Comparison of ENCODE assay signal across 8 cellular contexts in the genomic region with DNA sequence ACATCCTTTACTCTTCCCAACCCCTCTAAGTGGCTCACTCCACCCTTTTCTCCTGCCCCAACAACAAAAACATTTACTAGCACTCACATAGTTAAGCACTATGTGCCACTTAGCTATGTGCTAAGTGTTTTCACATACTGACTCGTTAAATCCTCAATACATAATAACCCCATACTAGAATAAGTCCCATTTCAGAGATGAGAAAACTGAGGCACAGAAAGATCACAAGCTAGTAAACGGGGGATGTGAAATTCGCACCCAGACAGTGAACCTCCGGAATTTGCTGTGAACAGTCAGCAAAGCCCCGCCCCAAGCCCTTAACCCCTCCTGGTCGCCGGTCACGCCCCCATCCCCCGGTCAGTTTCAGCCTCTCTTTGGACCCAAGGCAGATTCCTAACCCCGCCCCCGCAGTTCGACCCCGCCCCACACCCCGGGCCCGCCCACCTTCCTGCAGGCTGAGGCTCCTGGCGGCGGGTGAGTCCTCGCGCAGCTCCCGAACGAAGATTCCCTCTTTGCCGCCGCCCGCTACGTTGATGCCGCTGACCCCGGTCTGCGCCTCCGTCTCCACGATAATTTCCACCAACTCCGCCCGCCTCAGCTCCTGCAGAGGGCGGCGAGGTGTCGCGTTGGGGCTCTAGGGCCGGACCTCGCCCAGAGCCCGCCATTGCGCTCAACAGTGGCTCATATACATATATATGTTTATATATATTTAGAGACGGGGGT.
DNase-seq lines count a peak whose midpoint lies in the region; ATAC-seq lines count a peak whose summit lies in the region.

No MANE protein-coding gene starts in this region.

- peak; percentile 14 for DNase-seq in NCI-H1436 (lab: John Stamatoyannopoulos, UW)
- no peak for DNase-seq in NCI-H1436 treated with DMSO at 0.1 percent for 48 hours (lab: John Stamatoyannopoulos, UW)
- DNase-seq in NCI-H2171 treated with DMSO at 0.1 percent for 48 hours (lab: John Stamatoyannopoulos, UW) = peak; percentile 56
- DNase-seq in activated CD4-positive, CD25-positive, alpha-beta regulatory T cell treated with anti-CD3 and anti-CD28 coated beads, Interleukin-2, amount 50 U/mL, for 16 hours (ENCODE audit: low read depth, low spot score) = peak; percentile 47
- DNase-seq in central memory CD4-positive, alpha-beta T cell = peak; percentile 56
- DNase-seq in kidney tubule cell (ENCODE audit: low spot score) = peak; percentile 85
- peak; percentile 81 for DNase-seq in stimulated activated CD4-positive, alpha-beta T cell treated with anti-CD3 and anti-CD28 coated beads, Interleukin-1b, Interleukin-23, amount 100 ng/mL, for 48 hours

- peak; percentile 72 for ATAC-seq in HG02885 (IDR thresholded peaks at IDR 0.05; ENCODE audit: poor library complexity, unreplicated experiment)
